Comparison of ENCODE assay signal across 20 cellular contexts in genomic region chr10:45452743-45453452, GRCh38.
DNase-seq lines count a peak whose midpoint lies in the region; ATAC-seq, FAIRE-seq and TF ChIP-seq lines count a peak whose summit lies in the region.
"Had no signal": no experiment of that assay in that cellular context is flagged by ENCODE, and none has a peak within 500 bp of the region (broad histone marks: within the 10 kb centered on the region; RNA-seq: fewer than 3 reads in every experiment).

No MANE protein-coding gene starts in this region.

- H3K27ac Mint-ChIP-seq in activated CD4-positive, alpha-beta T cell treated with anti-CD3 and anti-CD28 coated beads, Interleukin-2, amount 10 ng/mL, durations not matched to agents 7 days and 5 days: peak overlapping the region; percentile 48
- H3K27ac Mint-ChIP-seq in activated T-helper 17 cell treated with anti-CD3 and anti-CD28 coated beads, Interleukin-2, amount 50 U/mL, for 72 hours: no peak overlapping the region
- no peak overlapping the region for H3K27ac Mint-ChIP-seq in WTC11
- H3K27ac Mint-ChIP-seq: activated naive CD4-positive, alpha-beta T cell treated with anti-CD3 and anti-CD28 coated beads, Interleukin-2, amount 50 U/mL, for 24 hours; activated T-cell treated with anti-CD3 and anti-CD28 coated beads, Interleukin-2, amount 50 U/mL, for 72 hours had no signal

- H3K36me3 Mint-ChIP-seq in activated CD4-positive, alpha-beta T cell treated with anti-CD3 and anti-CD28 coated beads, Interleukin-2, amount 10 ng/mL, durations not matched to agents 7 days and 5 days (ENCODE audit: low read depth): peaks cover 16% of the 10 kb centered on the region
- H3K36me3 Mint-ChIP-seq in activated T-helper 17 cell treated with anti-CD3 and anti-CD28 coated beads, Interleukin-2, amount 50 U/mL, for 72 hours (ENCODE audit: low read depth): peaks cover 13% of the 10 kb centered on the region
- H3K36me3 Mint-ChIP-seq in WTC11: peaks cover 4% of the 10 kb centered on the region; the same call in 1 of the 2 replicates

- H3K4me3 Mint-ChIP-seq in activated CD4-positive, alpha-beta T cell treated with anti-CD3 and anti-CD28 coated beads, Interleukin-2, amount 10 ng/mL, durations not matched to agents 7 days and 5 days: no peak overlapping the region
- H3K4me3 Mint-ChIP-seq in activated T-helper 17 cell treated with anti-CD3 and anti-CD28 coated beads, Interleukin-2, amount 50 U/mL, for 72 hours: peak overlapping the region; percentile 46
- no peak overlapping the region for H3K4me3 Mint-ChIP-seq in WTC11
- H3K4me3 Mint-ChIP-seq: activated naive CD4-positive, alpha-beta T cell treated with anti-CD3 and anti-CD28 coated beads, Interleukin-2, amount 50 U/mL, for 24 hours; activated T-cell treated with anti-CD3 and anti-CD28 coated beads, Interleukin-2, amount 50 U/mL, for 72 hours had no signal

- ATAC-seq in activated T-helper 17 cell treated with anti-CD3 and anti-CD28 coated beads, Interleukin-2, amount 50 U/mL, for 72 hours (replicated peaks): peak; percentile 45
- ATAC-seq in GM18505 (IDR thresholded peaks at IDR 0.05; ENCODE audit: unreplicated experiment) (no peak), WTC11 (no peak)
- ATAC-seq: SK-N-SH treated with all-trans-retinoic acid at 6 μM for 48 hours had no signal

- DNase-seq in activated CD4-positive, alpha-beta T cell treated with anti-CD3 and anti-CD28 coated beads, Interleukin-2, amount 10 ng/mL, durations not matched to agents 7 days and 5 days: no peak
- DNase-seq in activated CD4-positive, alpha-beta T cell treated with anti-CD3 and anti-CD28 coated beads for 1 hour: no peak
- DNase-seq in islet precursor cell (peak; percentile 49), urothelium cell line (ENCODE audit: low spot score) (no peak), WTC11 (ENCODE audit: low spot score) (no peak), hippocampal formation (lab: John Stamatoyannopoulos, UW) (no peak)
- DNase-seq: activated CD4-positive, CD25-positive, alpha-beta regulatory T cell; activated T-cell treated with anti-CD3 and anti-CD28 coated beads, Interleukin-2, amount 50 U/mL, for 72 hours; BE2C; colonic mucosa; EL; NCI-H2029; NCI-H345; spleen; stimulated activated CD4-positive, alpha-beta T cell treated with anti-CD3 and anti-CD28 coated beads, Interleukin-4, amount 100 ng/mL, for 24 hours had no signal

- peaks cover 35% of the 10 kb centered on the region for H3K4me1 Mint-ChIP-seq in activated CD4-positive, alpha-beta T cell treated with anti-CD3 and anti-CD28 coated beads, Interleukin-2, amount 10 ng/mL, durations not matched to agents 7 days and 5 days
- H3K4me1 Mint-ChIP-seq in activated T-helper 17 cell treated with anti-CD3 and anti-CD28 coated beads, Interleukin-2, amount 50 U/mL, for 72 hours: peaks cover 30% of the 10 kb centered on the region
- no peaks in the 10 kb centered on the region for H3K4me1 Mint-ChIP-seq in WTC11

- peak; percentile 35 for FAIRE-seq in urothelium cell line (lab: Jason Lieb, UNC)
- FAIRE-seq: RCC 7860 had no signal

- TF ChIP-seq CTCF in WTC11 (IDR thresholded peaks at IDR 0.05): no peak

- TF ChIP-seq POLR2A in GM18505 (IDR thresholded peaks at IDR 0.05; ENCODE audit: borderline replicate concordance, extremely low read depth, insufficient read depth, insufficient read length): no peak

- H3K27me3 Mint-ChIP-seq in activated CD4-positive, alpha-beta T cell treated with anti-CD3 and anti-CD28 coated beads, Interleukin-2, amount 10 ng/mL, durations not matched to agents 7 days and 5 days: no peaks in the 10 kb centered on the region
- H3K27me3 Mint-ChIP-seq in activated T-helper 17 cell treated with anti-CD3 and anti-CD28 coated beads, Interleukin-2, amount 50 U/mL, for 72 hours: no peaks in the 10 kb centered on the region
- H3K27me3 Mint-ChIP-seq in WTC11 (ENCODE audit: low read depth): no peaks in the 10 kb centered on the region
- H3K27me3 Mint-ChIP-seq: activated naive CD4-positive, alpha-beta T cell treated with anti-CD3 and anti-CD28 coated beads, Interleukin-2, amount 50 U/mL, for 24 hours had no signal

- POLR2A ChIA-PET in activated CD4-positive, alpha-beta T cell treated with anti-CD3 and anti-CD28 coated beads, Interleukin-2, amount 10 ng/mL, durations not matched to agents 7 days and 5 days (lab: Charles Lee): no interaction called here
- POLR2A ChIA-PET in WTC11 (lab: Charles Lee): interaction anchor here (0.5 to 1.4 kb wide), 2 partner anchors 20 to 47 kb away, joined by 4 read pairs; no protein-coding TSS in a partner anchor

- peaks cover 9% of the 10 kb centered on the region for H3K9me3 Mint-ChIP-seq in activated CD4-positive, alpha-beta T cell treated with anti-CD3 and anti-CD28 coated beads, Interleukin-2, amount 10 ng/mL, durations not matched to agents 7 days and 5 days
- no peaks in the 10 kb centered on the region for H3K9me3 Mint-ChIP-seq in activated T-helper 17 cell treated with anti-CD3 and anti-CD28 coated beads, Interleukin-2, amount 50 U/mL, for 72 hours
- H3K9me3 Mint-ChIP-seq in WTC11: no peaks in the 10 kb centered on the region
- H3K9me3 Mint-ChIP-seq: activated naive CD4-positive, alpha-beta T cell treated with anti-CD3 and anti-CD28 coated beads, Interleukin-2, amount 50 U/mL, for 24 hours; activated T-cell treated with anti-CD3 and anti-CD28 coated beads, Interleukin-2, amount 50 U/mL, for 72 hours had no signal

- CTCF ChIA-PET in activated CD4-positive, alpha-beta T cell treated with anti-CD3 and anti-CD28 coated beads, Interleukin-2, amount 10 ng/mL, durations not matched to agents 7 days and 5 days (lab: Charles Lee): interaction anchor here (0.6 to 1.9 kb wide), 4 partner anchors 11 to 1695 kb away, joined by 4 to 10 read pairs (median 5); no protein-coding TSS in a partner anchor
- CTCF ChIA-PET in WTC11 (lab: Charles Lee): interaction anchor here (0.8 to 1.7 kb wide), 5 partner anchors 10 to 218 kb away, joined by 3 to 4 read pairs (median 3); no protein-coding TSS in a partner anchor

TF ChIP-seq in WTC11, 78 proteins besides CTCF, POLR2A, EP300 and RAD21 (continues in another document):
- TF ChIP-seq FOXP4 (CRISPR knock-in tag; IDR thresholded peaks at IDR 0.05): no peak
- no peak for TF ChIP-seq IRF1 (CRISPR knock-in tag; IDR thresholded peaks at IDR 0.05)
- TF ChIP-seq ZBTB21 (CRISPR knock-in tag; IDR thresholded peaks at IDR 0.05; ENCODE audit: borderline replicate concordance): no peak
- no peak for TF ChIP-seq ZMAT4 (CRISPR knock-in tag; IDR thresholded peaks at IDR 0.05)
- TF ChIP-seq TCF7 (CRISPR knock-in tag; IDR thresholded peaks at IDR 0.05; ENCODE audit: low read depth): no peak
- TF ChIP-seq ATF3 (CRISPR knock-in tag; conservative IDR thresholded peaks at IDR 0.05): no peak
- TF ChIP-seq E2F5 (CRISPR knock-in tag; IDR thresholded peaks at IDR 0.05): no peak
- no peak for TF ChIP-seq ATF1 (CRISPR knock-in tag; IDR thresholded peaks at IDR 0.05)
- no peak for TF ChIP-seq JAZF1 (CRISPR knock-in tag; IDR thresholded peaks at IDR 0.05)
- no peak for TF ChIP-seq SP1 (CRISPR knock-in tag; conservative IDR thresholded peaks at IDR 0.05)
- TF ChIP-seq ZNF263 (CRISPR knock-in tag; IDR thresholded peaks at IDR 0.05; ENCODE audit: low read depth): no peak
